Comparison of ENCODE assay signal across 8 cellular contexts in the genomic region with DNA sequence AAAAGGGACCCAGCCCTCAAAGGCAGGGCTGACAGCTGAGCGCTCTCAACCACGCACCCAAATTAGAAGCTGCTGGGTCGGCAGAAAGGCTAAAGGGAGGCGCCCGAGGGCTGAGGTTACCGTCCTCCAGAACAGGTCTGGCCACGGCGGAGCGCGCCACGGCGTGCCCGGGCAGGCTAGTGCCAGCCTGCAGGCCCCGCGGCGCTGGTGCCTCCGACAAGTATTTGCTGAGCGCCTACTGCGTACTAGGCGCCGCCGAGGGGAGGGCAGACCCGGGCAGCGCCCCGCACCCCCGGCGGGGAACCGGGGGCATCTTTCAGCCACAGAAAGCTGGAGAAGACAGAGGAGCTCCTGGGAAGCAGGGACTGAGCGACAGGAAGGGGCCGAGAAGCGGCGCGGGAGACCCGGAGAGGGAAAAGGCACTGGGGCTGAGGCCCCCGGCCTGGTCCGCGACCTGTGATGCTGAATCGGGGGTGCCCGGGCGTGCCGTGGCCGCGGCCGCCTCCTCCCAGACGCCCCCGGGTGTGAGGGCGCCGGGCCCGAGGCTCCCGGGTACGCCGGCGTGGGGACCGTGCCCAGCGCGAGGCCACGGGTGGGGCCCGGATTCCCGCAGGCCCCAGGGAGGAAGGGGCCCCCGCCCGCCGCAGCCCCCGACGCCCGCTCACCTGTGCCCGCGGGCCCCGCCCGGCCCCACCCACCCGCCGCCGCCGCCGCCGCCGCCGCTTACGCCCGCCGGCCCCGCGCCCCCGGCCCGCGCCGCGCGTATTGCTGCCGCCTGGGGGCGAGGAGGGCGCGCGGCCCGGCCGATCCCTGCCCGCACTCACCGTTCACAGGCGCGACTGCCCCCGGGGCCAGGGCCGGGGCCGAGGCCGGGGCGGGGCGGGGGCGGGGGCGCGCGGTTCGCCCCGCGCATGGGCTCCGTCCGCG. TPM values are rescaled to one million over a fixed set of nuclear protein-coding genes. Genes with fewer than 3 reads are reported as not detected.
A peak's percentile ranks its signal among the peaks of the same experiment; 100 is the strongest.
DNase-seq lines count a peak whose midpoint lies in the region; ATAC-seq, FAIRE-seq and TF ChIP-seq lines count a peak whose summit lies in the region.

No MANE protein-coding gene starts in this region.

- peak overlapping the region; percentile 72 for H3K9ac ChIP-seq in HUES6 (ENCODE audit: low read length)

- H3K9me3 ChIP-seq in HUES6 (ENCODE audit: control insufficient read depth, insufficient read depth, low read depth, low read length) (no peaks in the 10 kb centered on the region), esophagus squamous epithelium (no peaks in the 10 kb centered on the region)

- H3K4me1 ChIP-seq in HUES6 (ENCODE audit: control insufficient read depth, insufficient read depth, low read length) (peaks cover 9% of the 10 kb centered on the region), esophagus squamous epithelium (peaks cover 40 to 61% (median 47%) of the 10 kb centered on the region in 3 donors)

- CTCF ChIA-PET in activated CD4-positive, alpha-beta memory T cell treated with anti-CD3 and anti-CD28 coated beads, Interleukin-2, amount 10 ng/mL, durations not matched to agents 7 days and 5 days (lab: Charles Lee) = interaction anchor here (1.0 to 2.7 kb wide), 2 partner anchors 13 to 16 kb away, joined by 3 to 11 read pairs; no protein-coding TSS in a partner anchor

- POLR2A ChIA-PET in activated CD4-positive, alpha-beta memory T cell treated with anti-CD3 and anti-CD28 coated beads, Interleukin-2, amount 10 ng/mL, durations not matched to agents 7 days and 5 days (lab: Charles Lee) = interaction anchor here (0.9 to 2.3 kb wide), 18 partner anchors 12 to 328 kb away, joined by 3 to 9 read pairs (median 6); a partner anchor contains a TSS

- peaks cover 28% of the 10 kb centered on the region for H3K4me1 Mint-ChIP-seq in activated CD4-positive, alpha-beta memory T cell treated with anti-CD3 and anti-CD28 coated beads, Interleukin-2, amount 10 ng/mL, durations not matched to agents 7 days and 5 days
- H3K4me1 Mint-ChIP-seq in neural crest cell = peaks cover 4% of the 10 kb centered on the region

- H3K27me3 Mint-ChIP-seq in activated CD4-positive, alpha-beta memory T cell treated with anti-CD3 and anti-CD28 coated beads, Interleukin-2, amount 10 ng/mL, durations not matched to agents 7 days and 5 days = no peaks in the 10 kb centered on the region
- peaks cover 14% of the 10 kb centered on the region for H3K27me3 Mint-ChIP-seq in neural crest cell (ENCODE audit: low read depth)

- no peak for ATAC-seq in GM18873 (IDR thresholded peaks at IDR 0.05; ENCODE audit: low FRiP score, unreplicated experiment)

- DNase-seq in 8988T (peak; percentile 78), GM18507 (ENCODE audit: extremely low spot score, insufficient read length, low read depth) (no peak), esophagus squamous epithelium (lab: John Stamatoyannopoulos, UW) (no peak), neural crest cell (ENCODE audit: low read depth, low spot score) (no peak), NCI-H82 (lab: John Stamatoyannopoulos, UW) (no peak)
- peak; percentile 53 for DNase-seq in activated CD4-positive, alpha-beta memory T cell treated with anti-CD3 and anti-CD28 coated beads, Interleukin-2, amount 10 ng/mL, durations not matched to agents 7 days and 5 days

- H3K4me3 ChIP-seq in HUES6 (ENCODE audit: low read depth, low read length) (peak overlapping the region; percentile 83), esophagus squamous epithelium (peak overlapping the region; percentile 89 to 98 (median 96))

- TF ChIP-seq POLR2A in esophagus squamous epithelium (IDR thresholded peaks at IDR 0.05) = peak in 1 of 4 donors; percentile 41

- H3K27me3 ChIP-seq in HUES6 (ENCODE audit: control insufficient read depth, insufficient read depth, low read length) (peaks cover 13% of the 10 kb centered on the region), esophagus squamous epithelium (no peaks in the 10 kb centered on the region)

- peak overlapping the region; percentile 71 for H3K27ac Mint-ChIP-seq in activated CD4-positive, alpha-beta memory T cell treated with anti-CD3 and anti-CD28 coated beads, Interleukin-2, amount 10 ng/mL, durations not matched to agents 7 days and 5 days
- H3K27ac Mint-ChIP-seq in neural crest cell (ENCODE audit: unreplicated experiment) = no peak overlapping the region

- H3K36me3 Mint-ChIP-seq in activated CD4-positive, alpha-beta memory T cell treated with anti-CD3 and anti-CD28 coated beads, Interleukin-2, amount 10 ng/mL, durations not matched to agents 7 days and 5 days (ENCODE audit: low read depth) = peaks cover 13% of the 10 kb centered on the region
- H3K36me3 Mint-ChIP-seq in neural crest cell (ENCODE audit: low read depth) = no peaks in the 10 kb centered on the region

- TF ChIP-seq CTCF in esophagus squamous epithelium (IDR thresholded peaks at IDR 0.05) (no peak), neural crest cell (conservative IDR thresholded peaks at IDR 0.05) (no peak)

- intact Hi-C loops in esophagus squamous epithelium (cut with DNase I) = no loop called here

- WGBS in esophagus squamous epithelium, 2 donors = 0 to 1% methylated on average over 15 to 16 of the region's 115 CpGs

- H3K36me3 ChIP-seq in HUES6 (ENCODE audit: control insufficient read depth, insufficient read depth, low read length) (peaks cover 27% of the 10 kb centered on the region), esophagus squamous epithelium (peaks cover 18 to 44% (median 26%) of the 10 kb centered on the region in 3 donors)

- H3K27ac ChIP-seq in HUES6 (ENCODE audit: low read depth, low read length) = no peak overlapping the region
- H3K27ac ChIP-seq in esophagus squamous epithelium = peak overlapping the region; percentile 94 to 98 (median 97)

- peak; percentile 62 for FAIRE-seq in GM18507 (lab: Jason Lieb, UNC)

- H3K9me3 Mint-ChIP-seq in activated CD4-positive, alpha-beta memory T cell treated with anti-CD3 and anti-CD28 coated beads, Interleukin-2, amount 10 ng/mL, durations not matched to agents 7 days and 5 days = no peaks in the 10 kb centered on the region
- H3K9me3 Mint-ChIP-seq in neural crest cell = no peaks in the 10 kb centered on the region

- H3K4me3 Mint-ChIP-seq in activated CD4-positive, alpha-beta memory T cell treated with anti-CD3 and anti-CD28 coated beads, Interleukin-2, amount 10 ng/mL, durations not matched to agents 7 days and 5 days = peak overlapping the region; percentile 72
- peak overlapping the region; percentile 72 for H3K4me3 Mint-ChIP-seq in neural crest cell

RNA-seq across cellular contexts. Expression of a gene that starts 0.5 kb away (rescaled TPM):
- total RNA-seq in activated CD4-positive, alpha-beta memory T cell treated with anti-CD3 and anti-CD28 coated beads, Interleukin-2, amount 10 ng/mL, durations not matched to agents 7 days and 5 days = 10 to 100 TPM; 45.1 to 52.5 TPM
- total RNA-seq in esophagus squamous epithelium (100 to 1,000 TPM in 2 of 4 donors, 10 to 100 TPM in 2; 56.7 to 106 (median 85.2) TPM), neural crest cell (90.6 and 93.5 TPM in 2 replicates)

RNA-seq across cellular contexts. Expression of a gene that starts 2.5 kb away (rescaled TPM):
- 1 to 10 TPM; 2.2 to 2.5 TPM for total RNA-seq in activated CD4-positive, alpha-beta memory T cell treated with anti-CD3 and anti-CD28 coated beads, Interleukin-2, amount 10 ng/mL, durations not matched to agents 7 days and 5 days
- total RNA-seq in esophagus squamous epithelium (1 to 10 TPM in 2 of 4 donors, under 1 TPM in 2; 0.35 to 2.3 (median 1.2) TPM), neural crest cell (2.1 and 2.4 TPM in 2 replicates)

RNA-seq across cellular contexts. Expression of a gene that starts 25.7 kb away (rescaled TPM):
- 1 to 10 TPM; 2.5 to 3.2 TPM for total RNA-seq in activated CD4-positive, alpha-beta memory T cell treated with anti-CD3 and anti-CD28 coated beads, Interleukin-2, amount 10 ng/mL, durations not matched to agents 7 days and 5 days
- total RNA-seq in esophagus squamous epithelium (1 to 10 TPM; 2.1 to 4.6 (median 3.8) TPM), neural crest cell (1.8 and 2.2 TPM in 2 replicates)

RNA-seq across cellular contexts. Expression of a gene that starts 25.9 kb away (rescaled TPM):
- 10 to 100 TPM; 32.7 to 32.8 TPM for total RNA-seq in activated CD4-positive, alpha-beta memory T cell treated with anti-CD3 and anti-CD28 coated beads, Interleukin-2, amount 10 ng/mL, durations not matched to agents 7 days and 5 days
- total RNA-seq in esophagus squamous epithelium = 10 to 100 TPM; 35.7 to 54.0 (median 44.4) TPM
- 7.3 and 7.4 TPM in 2 replicates for total RNA-seq in neural crest cell

RNA-seq across cellular contexts. Expression of a gene that starts 27.8 kb away (rescaled TPM):
- total RNA-seq in activated CD4-positive, alpha-beta memory T cell treated with anti-CD3 and anti-CD28 coated beads, Interleukin-2, amount 10 ng/mL, durations not matched to agents 7 days and 5 days = 100 to 1,000 TPM; 109 to 117 TPM
- 100 to 1,000 TPM; 206 to 378 (median 222) TPM for total RNA-seq in esophagus squamous epithelium
- total RNA-seq in neural crest cell = 69.2 and 71.1 TPM in 2 replicates

Comparison
In these comparisons a context has a peak if more than half of its experiments do, and no peak if none do; other contexts are left out.
1. DNase-seq: peak in 8988T (single experiment) and activated CD4-positive, alpha-beta memory T cell treated with anti-CD3 and anti-CD28 coated beads, Interleukin-2, amount 10 ng/mL, durations not matched to agents 7 days and 5 days (single experiment); none in GM18507 (single experiment), esophagus squamous epithelium (single experiment), neural crest cell (single experiment) and NCI-H82 (single experiment).